In genomic region chr19:13998426-13998825, GRCh38 we compare ENCODE assay signal across 19 cellular contexts. TPM values are rescaled to one million over a fixed set of nuclear protein-coding genes. Genes with fewer than 3 reads are reported as not detected.
"Had no signal": no experiment of that assay in that cellular context is flagged by ENCODE, and none has a peak within 500 bp of the region (broad histone marks: within the 10 kb centered on the region; RNA-seq: fewer than 3 reads in every experiment).

No MANE protein-coding gene starts in this region.

- H3K9me3 ChIP-seq: vagina had no signal

- DNase-seq: activated CD4-positive, alpha-beta memory T cell treated with anti-CD3 and anti-CD28 coated beads for 36 hours; activated CD4-positive, alpha-beta T cell treated with anti-CD3 and anti-CD28 coated beads for 36 hours; activated CD8-positive, alpha-beta memory T cell treated with anti-CD3 and anti-CD28 coated beads, Interleukin-2, amount 10 ng/mL, durations not matched to agents 7 days and 5 days; activated naive CD4-positive, alpha-beta T cell treated with Interleukin-2 at 50 U/mL for 16 hours; dermis blood vessel endothelial cell; effector memory CD4-positive, alpha-beta T cell; foreskin fibroblast; glutamatergic neuron; hippocampal formation; islet precursor cell; retina had no signal

- H3K27me3 Mint-ChIP-seq: activated CD4-positive, alpha-beta memory T cell treated with anti-CD3 and anti-CD28 coated beads for 36 hours; activated CD4-positive, alpha-beta T cell treated with anti-CD3 and anti-CD28 coated beads for 36 hours; activated CD8-positive, alpha-beta memory T cell treated with anti-CD3 and anti-CD28 coated beads, Interleukin-2, amount 10 ng/mL, durations not matched to agents 7 days and 5 days; stimulated activated naive CD8-positive, alpha-beta T cell treated with anti-CD3 and anti-CD28 coated beads, Interleukin-15, Interleukin-2, amounts not matched to agents 100 ng/mL and 50 ng/mL, for 24 hours had no signal

- H3K27ac Mint-ChIP-seq: activated CD4-positive, alpha-beta memory T cell treated with anti-CD3 and anti-CD28 coated beads for 36 hours; activated CD4-positive, alpha-beta T cell treated with anti-CD3 and anti-CD28 coated beads for 36 hours; activated CD8-positive, alpha-beta memory T cell treated with anti-CD3 and anti-CD28 coated beads, Interleukin-2, amount 10 ng/mL, durations not matched to agents 7 days and 5 days; activated T-helper 2 cell treated with anti-CD3 and anti-CD28 coated beads, Interferon-gamma antibody, Interleukin-2, Interleukin-4, amounts not matched to agents 10 μg/mL and 5 μg/mL and 100 μg/mL, durations not matched to agents 14 hours and 24 hours and 36 hours; stimulated activated naive CD8-positive, alpha-beta T cell treated with anti-CD3 and anti-CD28 coated beads, Interleukin-15, Interleukin-2, amounts not matched to agents 100 ng/mL and 50 ng/mL, for 24 hours; WTC11 had no signal

- ATAC-seq: activated CD4-positive, alpha-beta T cell treated with anti-CD3 and anti-CD28 coated beads for 36 hours; activated CD8-positive, alpha-beta memory T cell treated with anti-CD3 and anti-CD28 coated beads, Interleukin-2, amount 10 ng/mL, durations not matched to agents 7 days and 5 days; lower lobe of right lung; WTC11 had no signal

- H3K4me3 Mint-ChIP-seq: activated CD4-positive, alpha-beta memory T cell treated with anti-CD3 and anti-CD28 coated beads for 36 hours; activated CD4-positive, alpha-beta T cell treated with anti-CD3 and anti-CD28 coated beads for 36 hours; activated CD8-positive, alpha-beta memory T cell treated with anti-CD3 and anti-CD28 coated beads, Interleukin-2, amount 10 ng/mL, durations not matched to agents 7 days and 5 days; nephron; stimulated activated naive CD8-positive, alpha-beta T cell treated with anti-CD3 and anti-CD28 coated beads, Interleukin-15, Interleukin-2, amounts not matched to agents 100 ng/mL and 50 ng/mL, for 24 hours; WTC11 had no signal

- H3K9me3 Mint-ChIP-seq: stimulated activated naive CD8-positive, alpha-beta T cell treated with anti-CD3 and anti-CD28 coated beads, Interleukin-15, Interleukin-2, amounts not matched to agents 100 ng/mL and 50 ng/mL, for 24 hours had no signal

- H3K27me3 ChIP-seq: tibial nerve, vagina had no signal

- H3K27ac ChIP-seq: lower lobe of right lung, tibial nerve, vagina had no signal

- H3K4me3 ChIP-seq: lower lobe of right lung, tibial nerve, vagina had no signal

RNA-seq across cellular contexts. Expression of gene RLN3, which starts 29.5 kb away (rescaled TPM):
- total RNA-seq: activated CD4-positive, alpha-beta memory T cell treated with anti-CD3 and anti-CD28 coated beads for 36 hours; activated CD4-positive, alpha-beta T cell treated with anti-CD3 and anti-CD28 coated beads for 36 hours; activated CD8-positive, alpha-beta memory T cell treated with anti-CD3 and anti-CD28 coated beads, Interleukin-2, amount 10 ng/mL, durations not matched to agents 7 days and 5 days; activated T-helper 2 cell treated with anti-CD3 and anti-CD28 coated beads, Interferon-gamma antibody, Interleukin-2, Interleukin-4, amounts not matched to agents 10 μg/mL and 5 μg/mL and 100 μg/mL, durations not matched to agents 14 hours and 24 hours and 36 hours; chondrocyte; dermis blood vessel endothelial cell; lower lobe of right lung; tibial nerve; vagina; WTC11 had no signal
